ENCODE assay signal across 8 cellular contexts in the genomic region with DNA sequence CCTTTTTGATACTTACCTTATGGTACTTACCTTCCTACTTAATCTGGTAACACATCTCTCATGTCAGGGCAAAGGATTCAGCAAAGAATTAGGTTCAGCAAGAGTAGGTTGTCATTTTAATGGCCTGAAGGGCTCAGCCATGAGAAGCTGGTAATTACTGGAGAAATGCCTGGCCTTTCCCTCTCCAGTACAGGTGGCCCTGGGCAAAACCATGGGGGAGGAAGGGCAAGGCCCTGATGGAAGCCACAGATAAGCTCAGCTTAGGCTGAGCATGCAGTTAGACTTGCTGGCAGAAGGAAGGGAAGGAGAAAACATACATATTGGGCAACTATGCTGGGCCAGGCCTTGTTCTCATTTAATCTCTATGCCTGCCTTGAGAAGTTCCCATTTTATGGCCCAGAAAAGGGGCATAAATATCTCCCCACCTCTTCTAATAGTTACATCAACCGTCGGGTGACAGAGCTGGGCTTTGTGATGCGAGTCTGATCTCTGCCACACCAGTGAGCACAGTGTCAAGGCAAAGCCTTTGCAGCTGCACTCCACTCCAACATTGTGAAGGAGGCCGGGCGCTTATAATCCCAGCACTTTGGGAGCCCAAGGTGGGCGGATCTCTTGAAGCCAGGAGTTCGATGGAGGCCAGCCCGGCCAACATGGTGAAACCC. TPM values are rescaled to one million over a fixed set of nuclear protein-coding genes. Genes with fewer than 3 reads are reported as not detected.
DNase-seq lines count a peak whose midpoint lies in the region; ATAC-seq and TF ChIP-seq lines count a peak whose summit lies in the region.

No MANE protein-coding gene starts in this region.

- peaks cover 55% of the 10 kb centered on the region for H3K36me3 Mint-ChIP-seq in stimulated activated effector memory CD8-positive, alpha-beta T cell treated with anti-CD3 and anti-CD28 coated beads, Interleukin-12 subunit alpha, Interleukin-12 subunit beta, amount 100 ng/mL, for 72 hours

- no peak for TF ChIP-seq CTCF in fibroblast of pulmonary artery (IDR thresholded peaks at IDR 0.05; ENCODE audit: low read length, missing control alignments)

- DNase-seq in NCI-H2107 treated with DMSO at 0.1 percent for 48 hours (lab: John Stamatoyannopoulos, UW; ENCODE audit: unreplicated experiment) (peak; percentile 31), NCI-H2107 (lab: John Stamatoyannopoulos, UW) (no peak), SKM-1 (lab: John Stamatoyannopoulos, UW; ENCODE audit: unreplicated experiment) (peak; percentile 22), fibroblast of pulmonary artery (ENCODE audit: low read depth) (peak; percentile 15), G401 (ENCODE audit: low spot score) (no peak), NCI-H1694 treated with DMSO at 0.1 percent for 48 hours (lab: John Stamatoyannopoulos, UW) (no peak)
- DNase-seq in stimulated activated effector memory CD8-positive, alpha-beta T cell treated with anti-CD3 and anti-CD28 coated beads, Interleukin-12 subunit alpha, Interleukin-12 subunit beta, amount 100 ng/mL, for 72 hours (ENCODE audit: low spot score in 2 of 2), result no peak

- H3K4me3 Mint-ChIP-seq in stimulated activated effector memory CD8-positive, alpha-beta T cell treated with anti-CD3 and anti-CD28 coated beads, Interleukin-12 subunit alpha, Interleukin-12 subunit beta, amount 100 ng/mL, for 72 hours, result no peak overlapping the region

- in situ Hi-C loops in G401 (cut with HindIII; ENCODE audit: low sequenced_read_pairs), result no loop called here

- H3K9me3 Mint-ChIP-seq in stimulated activated effector memory CD8-positive, alpha-beta T cell treated with anti-CD3 and anti-CD28 coated beads, Interleukin-12 subunit alpha, Interleukin-12 subunit beta, amount 100 ng/mL, for 72 hours, result no peaks in the 10 kb centered on the region

- peaks cover 8% of the 10 kb centered on the region for H3K4me1 Mint-ChIP-seq in stimulated activated effector memory CD8-positive, alpha-beta T cell treated with anti-CD3 and anti-CD28 coated beads, Interleukin-12 subunit alpha, Interleukin-12 subunit beta, amount 100 ng/mL, for 72 hours

- no peak overlapping the region for H3K4me3 ChIP-seq in fibroblast of pulmonary artery (replicated peaks; ENCODE audit: low read depth, low read length)

- no peak for ATAC-seq in stimulated activated effector memory CD8-positive, alpha-beta T cell treated with anti-CD3 and anti-CD28 coated beads, Interleukin-12 subunit alpha, Interleukin-12 subunit beta, amount 100 ng/mL, for 72 hours
- no peak for ATAC-seq in GM21576 (IDR thresholded peaks at IDR 0.05; ENCODE audit: unreplicated experiment)

- peak overlapping the region; percentile 58 for H3K27ac Mint-ChIP-seq in stimulated activated effector memory CD8-positive, alpha-beta T cell treated with anti-CD3 and anti-CD28 coated beads, Interleukin-12 subunit alpha, Interleukin-12 subunit beta, amount 100 ng/mL, for 72 hours

RNA-seq across cellular contexts. Expression of a gene that starts 18.7 kb away (rescaled TPM):
- total RNA-seq in G401 (2014; rRNA removed; shearing (Covaris generic)), result 22.2 and 33.4 TPM in 2 replicates

RNA-seq across cellular contexts. Expression of a gene that starts 18.9 kb away (rescaled TPM):
- 7.9 and 12.6 TPM in 2 replicates for total RNA-seq in G401 (2014; rRNA removed; shearing (Covaris generic))

Comparison
In these comparisons a context has a peak if more than half of its experiments do, and no peak if none do; other contexts are left out.
1. DNase-seq: peak in NCI-H2107 treated with DMSO at 0.1 percent for 48 hours (single experiment), SKM-1 (single experiment) and fibroblast of pulmonary artery (single experiment); none in NCI-H2107 (single experiment), stimulated activated effector memory CD8-positive, alpha-beta T cell treated with anti-CD3 and anti-CD28 coated beads, Interleukin-12 subunit alpha, Interleukin-12 subunit beta, amount 100 ng/mL, for 72 hours (0 of 2), G401 (single experiment) and NCI-H1694 treated with DMSO at 0.1 percent for 48 hours (single experiment).